In genomic region chr3:190855151-190855550, GRCh38 we compare ENCODE assay signal across 18 cellular contexts. TPM values are rescaled to one million over a fixed set of nuclear protein-coding genes. Genes with fewer than 3 reads are reported as not detected.
"Had no signal": no experiment of that assay in that cellular context is flagged by ENCODE, and none has a peak within 500 bp of the region (broad histone marks: within the 10 kb centered on the region; RNA-seq: fewer than 3 reads in every experiment).

No MANE protein-coding gene starts in this region.

- H3K36me3 ChIP-seq: breast epithelium, esophagus muscularis mucosa, ovary, uterus had no signal

- DNase-seq: activated CD4-positive, alpha-beta T cell treated with anti-CD3 and anti-CD28 coated beads, Interleukin-2, amount 50 U/mL, for 48 hours; activated CD8-positive, alpha-beta memory T cell treated with anti-CD3 and anti-CD28 coated beads, Interleukin-2, amount 10 ng/mL, durations not matched to agents 7 days and 5 days; activated gamma-delta T cell; activated naive CD8-positive, alpha-beta T cell treated with anti-CD3 and anti-CD28 coated beads, Interleukin-2, amount 10 ng/mL, durations not matched to agents 7 days and 5 days; activated T-cell treated with anti-CD3 and anti-CD28 coated beads, Interleukin-2, amount 50 U/mL, for 24 hours; anterior cingulate cortex; foreskin melanocyte; head of caudate nucleus; nephron progenitor cell; ovary; stimulated activated CD4-positive, alpha-beta T cell treated with anti-CD3 and anti-CD28 coated beads, Interleukin-4, amount 100 ng/mL, for 4 hours; uterus had no signal

- H3K4me3 Mint-ChIP-seq: activated CD8-positive, alpha-beta memory T cell treated with anti-CD3 and anti-CD28 coated beads, Interleukin-2, amount 10 ng/mL, durations not matched to agents 7 days and 5 days; activated naive CD8-positive, alpha-beta T cell treated with anti-CD3 and anti-CD28 coated beads, Interleukin-2, amount 10 ng/mL, durations not matched to agents 7 days and 5 days; activated T-cell treated with anti-CD3 and anti-CD28 coated beads, Interleukin-2, amount 50 U/mL, for 24 hours; nephron progenitor cell had no signal

- H3K27ac ChIP-seq: breast epithelium, esophagus muscularis mucosa, ovary, uterus had no signal

- H3K9me3 ChIP-seq: breast epithelium, esophagus muscularis mucosa, ovary, uterus had no signal

- ATAC-seq: activated CD4-positive, CD25-positive, alpha-beta regulatory T cell treated with anti-CD3 and anti-CD28 coated beads, Interleukin-2, amount 50 U/mL, for 24 hours; activated CD8-positive, alpha-beta memory T cell treated with anti-CD3 and anti-CD28 coated beads, Interleukin-2, amount 10 ng/mL, durations not matched to agents 7 days and 5 days had no signal

- H3K4me1 ChIP-seq: breast epithelium, uterus had no signal

- H3K9me3 Mint-ChIP-seq: activated naive CD8-positive, alpha-beta T cell treated with anti-CD3 and anti-CD28 coated beads, Interleukin-2, amount 10 ng/mL, durations not matched to agents 7 days and 5 days; activated T-cell treated with anti-CD3 and anti-CD28 coated beads, Interleukin-2, amount 50 U/mL, for 24 hours; nephron progenitor cell had no signal

- H3K36me3 Mint-ChIP-seq: activated CD8-positive, alpha-beta memory T cell treated with anti-CD3 and anti-CD28 coated beads, Interleukin-2, amount 10 ng/mL, durations not matched to agents 7 days and 5 days; activated naive CD8-positive, alpha-beta T cell treated with anti-CD3 and anti-CD28 coated beads, Interleukin-2, amount 10 ng/mL, durations not matched to agents 7 days and 5 days had no signal

- H3K4me3 ChIP-seq: breast epithelium, esophagus muscularis mucosa, ovary, uterus had no signal

- H3K27me3 Mint-ChIP-seq: activated CD8-positive, alpha-beta memory T cell treated with anti-CD3 and anti-CD28 coated beads, Interleukin-2, amount 10 ng/mL, durations not matched to agents 7 days and 5 days had no signal

- H3K27ac Mint-ChIP-seq: activated CD8-positive, alpha-beta memory T cell treated with anti-CD3 and anti-CD28 coated beads, Interleukin-2, amount 10 ng/mL, durations not matched to agents 7 days and 5 days; activated naive CD8-positive, alpha-beta T cell treated with anti-CD3 and anti-CD28 coated beads, Interleukin-2, amount 10 ng/mL, durations not matched to agents 7 days and 5 days; activated T-cell treated with anti-CD3 and anti-CD28 coated beads, Interleukin-2, amount 50 U/mL, for 24 hours; nephron progenitor cell had no signal

- H3K27me3 ChIP-seq: breast epithelium, esophagus muscularis mucosa, ovary, uterus had no signal

- H3K4me1 Mint-ChIP-seq: activated CD8-positive, alpha-beta memory T cell treated with anti-CD3 and anti-CD28 coated beads, Interleukin-2, amount 10 ng/mL, durations not matched to agents 7 days and 5 days; activated naive CD8-positive, alpha-beta T cell treated with anti-CD3 and anti-CD28 coated beads, Interleukin-2, amount 10 ng/mL, durations not matched to agents 7 days and 5 days had no signal

RNA-seq across cellular contexts. Expression of gene GMNC, which starts 7.3 kb away (rescaled TPM):
- total RNA-seq: activated CD8-positive, alpha-beta memory T cell treated with anti-CD3 and anti-CD28 coated beads, Interleukin-2, amount 10 ng/mL, durations not matched to agents 7 days and 5 days; activated naive CD8-positive, alpha-beta T cell treated with anti-CD3 and anti-CD28 coated beads, Interleukin-2, amount 10 ng/mL, durations not matched to agents 7 days and 5 days; dermis microvascular lymphatic vessel endothelial cell; esophagus muscularis mucosa; mesenteric fat pad; T-helper 2 cell treated with Interferon-gamma antibody and Interleukin-4, amounts not matched to agents 100 ng/mL and 5 ng/mL, for 36 hours had no signal
